Comparison of ENCODE assay signal across 1 cellular context in the genomic region with DNA sequence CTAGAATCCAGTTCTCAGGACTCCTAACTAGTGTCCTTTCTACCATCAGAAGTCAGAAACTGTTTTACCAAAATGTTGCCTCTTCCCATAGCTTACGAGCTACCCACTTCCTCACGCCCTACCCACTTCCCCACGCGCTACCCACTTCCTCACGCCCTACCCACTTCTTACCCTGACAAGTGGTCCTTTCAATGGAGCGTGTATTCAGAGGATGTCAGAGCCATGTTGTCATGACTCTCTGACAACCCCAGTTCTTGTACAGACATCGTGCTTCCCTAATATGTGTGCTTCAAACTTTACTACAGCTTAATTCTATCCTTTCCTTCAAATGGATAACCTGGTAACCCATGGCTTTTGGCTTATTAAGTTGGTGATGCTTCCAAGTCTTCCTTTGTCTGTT.
TF ChIP-seq lines count a peak whose summit lies in the region.

No MANE protein-coding gene starts in this region.

TF ChIP-seq in HepG2, 621 proteins besides CTCF, POLR2A, EP300 and RAD21 (continued from another document):
- TF ChIP-seq, protein P1, sequence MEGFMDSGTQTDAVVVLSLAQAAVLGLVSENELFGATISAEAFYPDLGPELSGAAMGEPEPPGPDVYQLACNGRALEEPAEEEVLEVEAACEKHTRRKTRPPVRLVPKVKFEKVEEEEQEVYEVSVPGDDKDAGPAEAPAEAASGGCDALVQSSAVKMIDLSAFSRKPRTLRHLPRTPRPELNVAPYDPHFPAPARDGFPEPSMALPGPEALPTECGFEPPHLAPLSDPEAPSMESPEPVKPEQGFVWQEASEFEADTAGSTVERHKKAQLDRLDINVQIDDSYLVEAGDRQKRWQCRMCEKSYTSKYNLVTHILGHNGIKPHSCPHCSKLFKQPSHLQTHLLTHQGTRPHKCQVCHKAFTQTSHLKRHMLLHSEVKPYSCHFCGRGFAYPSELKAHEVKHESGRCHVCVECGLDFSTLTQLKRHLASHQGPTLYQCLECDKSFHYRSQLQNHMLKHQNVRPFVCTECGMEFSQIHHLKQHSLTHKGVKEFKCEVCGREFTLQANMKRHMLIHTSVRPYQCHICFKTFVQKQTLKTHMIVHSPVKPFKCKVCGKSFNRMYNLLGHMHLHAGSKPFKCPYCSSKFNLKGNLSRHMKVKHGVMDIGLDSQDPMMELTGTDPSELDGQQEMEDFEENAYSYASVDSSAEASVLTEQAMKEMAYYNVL (CRISPR knock-in tag; IDR thresholded peaks at IDR 0.05; ENCODE audit: borderline replicate concordance) = no peak
- TF ChIP-seq SP4 (CRISPR knock-in tag; IDR thresholded peaks at IDR 0.05) = no peak
